Comparison of ENCODE assay signal across 1 cellular context in genomic region chr11:57588038-57588710, GRCh38.
TF ChIP-seq lines count a peak whose summit lies in the region.

No MANE protein-coding gene starts in this region.

TF ChIP-seq in K562, 482 proteins besides CTCF, POLR2A, EP300 and RAD21:
- TF ChIP-seq RBM39 (optimal IDR thresholded peaks at IDR 0.05; ENCODE audit: low read depth, low read length) = no peak
- no peak for TF ChIP-seq CBX2 (IDR thresholded peaks at IDR 0.05; ENCODE audit: insufficient read depth, low read length, poor library complexity, severe bottlenecking)
- no peak for TF ChIP-seq ZNF175 (CRISPR knock-in tag; IDR thresholded peaks at IDR 0.05; ENCODE audit: low read depth)
- no peak for TF ChIP-seq MAFG (tag; conservative IDR thresholded peaks at IDR 0.05)
- no peak for TF ChIP-seq PHTF2 (CRISPR knock-in tag; IDR thresholded peaks at IDR 0.05)
- TF ChIP-seq HBP1 (CRISPR knock-in tag; IDR thresholded peaks at IDR 0.05) = no peak
- TF ChIP-seq POLR2H (tag; IDR thresholded peaks at IDR 0.05; ENCODE audit: low read depth) = no peak
- TF ChIP-seq ESRRA (IDR thresholded peaks at IDR 0.05; ENCODE audit: borderline replicate concordance, low read depth) = no peak
- no peak for TF ChIP-seq ATF1 (CRISPR knock-in tag; IDR thresholded peaks at IDR 0.05)
- no peak for TF ChIP-seq ATF1 (tag; IDR thresholded peaks at IDR 0.05)
- TF ChIP-seq CEBPG (CRISPR knock-in tag; IDR thresholded peaks at IDR 0.05) = peak; percentile 11; the same call in 1 of the 2 replicates
- no peak for TF ChIP-seq CEBPG (tag; conservative IDR thresholded peaks at IDR 0.05 in 1 of 2, IDR thresholded peaks at IDR 0.05 in 1 of 2)
- TF ChIP-seq ZNF274 (IDR thresholded peaks at IDR 0.05; ENCODE audit: borderline replicate concordance, low read depth, low read length) = no peak
- peak; percentile 40; the same call in 1 of the 2 replicates for TF ChIP-seq ZNF766 (CRISPR knock-in tag; conservative IDR thresholded peaks at IDR 0.05)
- no peak for TF ChIP-seq CBX3 (IDR thresholded peaks at IDR 0.05; ENCODE audit: borderline replicate concordance in 1 of 2, low read length in 2 of 2)
- TF ChIP-seq C11orf30 (IDR thresholded peaks at IDR 0.05; ENCODE audit: low read depth) = no peak
